In genomic region chr16:80583466-80583865, GRCh38 we compare ENCODE assay signal across 10 cellular contexts. TPM values are rescaled to one million over a fixed set of nuclear protein-coding genes. Genes with fewer than 3 reads are reported as not detected.
A peak's percentile ranks its signal among the peaks of the same experiment; 100 is the strongest.
DNase-seq lines count a peak whose midpoint lies in the region; ATAC-seq and TF ChIP-seq lines count a peak whose summit lies in the region.
"Had no signal": no experiment of that assay in that cellular context is flagged by ENCODE, and none has a peak within 500 bp of the region (broad histone marks: within the 10 kb centered on the region; RNA-seq: fewer than 3 reads in every experiment).

No MANE protein-coding gene starts in this region.

- DNase-seq in AG09319 (ENCODE audit: extremely low read depth, low read depth) (peak; percentile 25), LHCN-M2 (ENCODE audit: low read depth) (peak; percentile 3), adipocyte (ENCODE audit: low read depth) (peak; percentile 19), mucosa of descending colon (peak in 1 of 3 donors; percentile 16), dermis blood vessel endothelial cell (no peak), GF-D8 (lab: John Stamatoyannopoulos, UW) (no peak)
- DNase-seq: SHP77 had no signal

- intact Hi-C loops in mucosa of descending colon (cut with DNase I, micrococcal nuclease) = no loop called here

- H3K36me3 ChIP-seq in adipocyte (ENCODE audit: control insufficient read depth, insufficient read depth, low read length, severe bottlenecking) (no peaks in the 10 kb centered on the region), mucosa of descending colon (ENCODE audit: low read depth) (no peaks in the 10 kb centered on the region)

- H3K9me3 ChIP-seq in adipocyte (ENCODE audit: control insufficient read depth, low read length) (no peaks in the 10 kb centered on the region), mucosa of descending colon (no peaks in the 10 kb centered on the region)

- H3K9ac ChIP-seq in adipocyte (ENCODE audit: low read length) = no peak overlapping the region

- H3K27me3 ChIP-seq in adipocyte (replicated peaks; ENCODE audit: control insufficient read depth, insufficient read depth, low read length) = no peaks in the 10 kb centered on the region

- H3K4me1 ChIP-seq in adipocyte (ENCODE audit: control insufficient read depth, insufficient read depth, low read length) = no peaks in the 10 kb centered on the region
- no peaks in the 10 kb centered on the region for H3K4me1 ChIP-seq in mucosa of descending colon (ENCODE audit: low read depth)

- ATAC-seq in mucosa of descending colon (peak; percentile 22), HG02571 (IDR thresholded peaks at IDR 0.05; ENCODE audit: unreplicated experiment) (no peak), GM18520 (IDR thresholded peaks at IDR 0.05; ENCODE audit: unreplicated experiment) (no peak)

- H3K4me3 ChIP-seq in adipocyte (ENCODE audit: low read length) (no peak overlapping the region), mucosa of descending colon (no peak overlapping the region)

- no peak for TF ChIP-seq CTCF in AG09319 (IDR thresholded peaks at IDR 0.05; ENCODE audit: low read depth, low read length)
- TF ChIP-seq CTCF in mucosa of descending colon (IDR thresholded peaks at IDR 0.05) = no peak

RNA-seq across cellular contexts. Expression of gene DYNLRB2, which starts 42.7 kb away (rescaled TPM):
- total RNA-seq in LHCN-M2 (2014; rRNA removed) (not detected in 2 replicates), mucosa of descending colon (not detected), dermis blood vessel endothelial cell (not detected in 2 replicates)
- not detected for polyA plus RNA-seq in LHCN-M2 (2012)
- polyA plus RNA-seq: neural cell had no signal

Comparison
In these comparisons a context has a peak if more than half of its experiments do, and no peak if none do; other contexts are left out.
1. DNase-seq: peak in AG09319 (single experiment), LHCN-M2 (single experiment) and adipocyte (single experiment); none in dermis blood vessel endothelial cell (single experiment) and GF-D8 (single experiment).